ENCODE assay signal across 18 cellular contexts in genomic region chr10:35910234-35910633, GRCh38.
DNase-seq lines count a peak whose midpoint lies in the region; ATAC-seq and TF ChIP-seq lines count a peak whose summit lies in the region.
"Had no signal": no experiment of that assay in that cellular context is flagged by ENCODE, and none has a peak within 500 bp of the region (broad histone marks: within the 10 kb centered on the region; RNA-seq: fewer than 3 reads in every experiment).

No MANE protein-coding gene starts in this region.

- TF ChIP-seq POLR2A in heart left ventricle (IDR thresholded peaks at IDR 0.05) = no peak

- BruUV-seq in Calu3 (replicated peaks; lab: Mats Ljungman, UMichigan) = no TSS peak

- no peak overlapping the region for H4K91ac ChIP-seq in trophoblast cell (ENCODE audit: low read depth, low read length)

- no peaks in the 10 kb centered on the region for H3K27me3 Mint-ChIP-seq in Calu3 (ENCODE audit: unreplicated experiment)
- H3K27me3 Mint-ChIP-seq: brain; CD4-positive, alpha-beta memory T cell had no signal

- DNase-seq in EL = peak; percentile 87
- peak; percentile 52 for DNase-seq in RKO (ENCODE audit: low spot score)
- peak; percentile 37 for DNase-seq in epithelial cell of prostate (ENCODE audit: low read depth, low spot score)
- DNase-seq in trophoblast cell = peak; percentile 73 to 89
- DNase-seq in T-helper 9 cell = no peak
- no peak for DNase-seq in Calu3
- DNase-seq in heart left ventricle = no peak
- DNase-seq: activated CD4-positive, alpha-beta T cell treated with anti-CD3 and anti-CD28 coated beads, Interleukin-2, amount 50 U/mL, for 48 hours; CD4-positive, alpha-beta memory T cell; GF-D8; naive B cell; stimulated activated CD4-positive, alpha-beta T cell treated with anti-CD3 and anti-CD28 coated beads, Interleukin-4, amount 100 ng/mL, for 1 hour had no signal

- no peak overlapping the region for H3K4me3 Mint-ChIP-seq in Calu3 (ENCODE audit: low read depth, unreplicated experiment)
- H3K4me3 Mint-ChIP-seq: brain; CD4-positive, alpha-beta memory T cell; naive B cell; type B pancreatic cell had no signal

- no peak overlapping the region for H2BK12ac ChIP-seq in trophoblast cell (ENCODE audit: low read length)

- H3K36me3 Mint-ChIP-seq in Calu3 (ENCODE audit: insufficient read depth, unreplicated experiment) = no peaks in the 10 kb centered on the region
- H3K36me3 Mint-ChIP-seq: brain; CD4-positive, alpha-beta memory T cell; naive B cell; type B pancreatic cell had no signal

- no CpG with 5 or more reads among the region's 3 CpGs for WGBS in trophoblast cell (ENCODE audit: extremely low coverage, insufficient coverage, insufficient read length)
- WGBS in heart left ventricle, 4 donors = 52 to 69% (median 56%) methylated on average over 3 of the region's 3 CpGs

- H3K9me3 ChIP-seq in trophoblast cell (ENCODE audit: insufficient read depth, low read depth, low read length) (no peaks in the 10 kb centered on the region), heart left ventricle (peaks cover 0 to 5% (median 0%) of the 10 kb centered on the region in 12 donors)

- no peak overlapping the region for H4K8ac ChIP-seq in trophoblast cell (ENCODE audit: low read depth, low read length)

- no peak overlapping the region for H3K4me3 ChIP-seq in trophoblast cell (ENCODE audit: low read depth, low read length)
- H3K4me3 ChIP-seq in heart left ventricle = no peak overlapping the region
- H3K4me3 ChIP-seq: hepatocyte had no signal

- H3K79me2 ChIP-seq in trophoblast cell (ENCODE audit: control insufficient read depth, insufficient read depth, low read length, poor library complexity) = no peaks in the 10 kb centered on the region
- H3K79me2 ChIP-seq: hepatocyte had no signal

- no peaks in the 10 kb centered on the region for H3K4me1 Mint-ChIP-seq in Calu3 (ENCODE audit: low read depth, unreplicated experiment)
- H3K4me1 Mint-ChIP-seq: CD4-positive, alpha-beta memory T cell; naive B cell had no signal

- no peak overlapping the region for H3K18ac ChIP-seq in trophoblast cell (ENCODE audit: low read length)

- H3K79me1 ChIP-seq in trophoblast cell (ENCODE audit: low read length) = peaks cover 2% of the 10 kb centered on the region

- H3K9me3 Mint-ChIP-seq in Calu3 (ENCODE audit: low read depth, unreplicated experiment) = no peaks in the 10 kb centered on the region
- H3K9me3 Mint-ChIP-seq: activated T-helper 2 cell treated with anti-CD3 and anti-CD28 coated beads, Interferon-gamma antibody, Interleukin-2, Interleukin-4, amounts not matched to agents 10 μg/mL and 5 μg/mL and 100 μg/mL, durations not matched to agents 14 hours and 24 hours and 36 hours; type B pancreatic cell had no signal

- H3K27me3 ChIP-seq in trophoblast cell (ENCODE audit: insufficient read depth, low read length) (no peaks in the 10 kb centered on the region), heart left ventricle (no peaks in the 10 kb centered on the region)
- H3K27me3 ChIP-seq: hepatocyte had no signal

- no peak overlapping the region for H3K23ac ChIP-seq in trophoblast cell (ENCODE audit: low read length)

- H3K36me3 ChIP-seq in trophoblast cell (ENCODE audit: control insufficient read depth in 1 of 2, insufficient read depth in 2 of 2, low read length in 2 of 2) = no peaks in the 10 kb centered on the region
- H3K36me3 ChIP-seq in heart left ventricle = no peaks in the 10 kb centered on the region

- no peak overlapping the region for H3K14ac ChIP-seq in trophoblast cell (ENCODE audit: low read length)

- ATAC-seq in GM19328 (IDR thresholded peaks at IDR 0.05; ENCODE audit: unreplicated experiment) = no peak
- ATAC-seq in heart left ventricle = no peak
- ATAC-seq: left lobe of liver had no signal

- no peak overlapping the region for H3K4me2 ChIP-seq in trophoblast cell (ENCODE audit: low read length)
- H3K4me2 ChIP-seq: hepatocyte had no signal

- intact Hi-C loops in Calu3 (cut with micrococcal nuclease; ENCODE audit: unreplicated experiment) (no loop called here), heart left ventricle (cut with DNase I) (loop anchor here in 1 of 10 donors (5.0 kb wide), 1 partner anchor 268 kb away; the partner anchor contains the start of gene FZD8)

- H2AK5ac ChIP-seq in trophoblast cell (ENCODE audit: low read length) = no peak overlapping the region

- no peak overlapping the region for H3K27ac Mint-ChIP-seq in Calu3 (ENCODE audit: unreplicated experiment)
- H3K27ac Mint-ChIP-seq: activated T-helper 2 cell treated with anti-CD3 and anti-CD28 coated beads, Interferon-gamma antibody, Interleukin-2, Interleukin-4, amounts not matched to agents 10 μg/mL and 5 μg/mL and 100 μg/mL, durations not matched to agents 14 hours and 24 hours and 36 hours; naive B cell; type B pancreatic cell had no signal

- no peak overlapping the region for H3K4ac ChIP-seq in trophoblast cell (ENCODE audit: low read depth, low read length)

- H4K12ac ChIP-seq in trophoblast cell (ENCODE audit: low read depth, low read length) = no peak overlapping the region

- no peak overlapping the region for H3K9ac ChIP-seq in trophoblast cell (ENCODE audit: low read length)

- H3K27ac ChIP-seq in epithelial cell of prostate (peak overlapping the region; percentile 71), trophoblast cell (ENCODE audit: low read depth, low read length) (no peak overlapping the region), heart left ventricle (no peak overlapping the region)
- H3K27ac ChIP-seq: hepatocyte had no signal

- CTCF ChIA-PET in Calu3 (lab: Charles Lee) = no interaction called here

- H3K4me1 ChIP-seq in trophoblast cell (ENCODE audit: control insufficient read depth in 1 of 2, insufficient read depth in 2 of 2, low read length in 2 of 2) (peaks cover 9 to 12% of the 10 kb centered on the region in 2 experiments), heart left ventricle (peaks cover 0 to 10% (median 4%) of the 10 kb centered on the region in 12 donors)

- H2AFZ ChIP-seq in trophoblast cell (ENCODE audit: insufficient read depth, low read length, poor library complexity) = no peak overlapping the region
- H2AFZ ChIP-seq: hepatocyte had no signal

- no peak overlapping the region for H2BK120ac ChIP-seq in trophoblast cell (ENCODE audit: insufficient read depth, low read length, poor library complexity)

- H2BK5ac ChIP-seq in trophoblast cell (ENCODE audit: low read depth, low read length, poor library complexity) = no peak overlapping the region

- TF ChIP-seq CTCF in Calu3 (IDR thresholded peaks at IDR 0.05; ENCODE audit: unreplicated experiment) (no peak), heart left ventricle (IDR thresholded peaks at IDR 0.05) (no peak)

Comparison
In these comparisons a context has a peak if more than half of its experiments do, and no peak if none do; other contexts are left out.
1. DNase-seq: peak in EL (single experiment), RKO (single experiment), epithelial cell of prostate (single experiment) and trophoblast cell (2 of 2); none in T-helper 9 cell (single experiment), Calu3 (single experiment) and heart left ventricle (0 of 5).